ENCODE assay signal across 25 cellular contexts in the genomic region with DNA sequence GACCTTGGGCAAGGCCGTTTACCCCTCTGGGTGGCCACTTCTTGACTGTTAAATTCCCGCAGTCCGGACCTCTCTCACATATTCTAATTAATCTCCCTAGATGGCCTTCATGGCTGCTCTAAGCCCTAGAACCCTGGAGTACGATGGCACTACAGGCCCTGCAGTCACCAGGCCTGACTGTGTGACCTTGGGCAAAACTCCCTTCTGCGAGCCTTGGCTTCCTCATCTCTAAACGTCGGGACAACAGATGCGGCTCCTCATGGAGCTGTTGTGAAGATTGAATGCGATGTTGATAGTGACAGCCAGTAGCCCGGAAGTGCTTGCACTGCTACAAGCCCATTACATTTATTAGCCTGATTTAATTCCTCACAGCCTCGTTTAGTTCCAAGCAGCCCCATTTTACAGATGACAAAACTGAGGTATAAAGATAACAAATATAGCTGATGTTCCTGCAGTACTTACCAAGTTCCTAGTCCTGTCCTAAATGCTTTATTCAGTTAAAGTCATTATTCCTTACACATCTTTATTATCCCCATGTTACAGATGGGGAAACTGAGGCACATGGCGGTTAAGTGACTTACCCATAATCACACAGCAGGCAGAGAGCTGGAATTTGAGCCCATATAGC. TPM values are rescaled to one million over a fixed set of nuclear protein-coding genes. Genes with fewer than 3 reads are reported as not detected.
"Had no signal": no experiment of that assay in that cellular context is flagged by ENCODE, and none has a peak within 500 bp of the region (broad histone marks: within the 10 kb centered on the region; RNA-seq: fewer than 3 reads in every experiment).

No MANE protein-coding gene starts in this region.

- H3K4me3 ChIP-seq: body of pancreas, gastroesophageal sphincter, right atrium auricular region, spleen, tibial nerve had no signal

- H3K4me3 Mint-ChIP-seq: activated B cell treated with CpG ODN at 0.5 μM for 24 hours; activated CD4-positive, alpha-beta T cell treated with anti-CD3 and anti-CD28 coated beads for 36 hours; activated CD8-positive, alpha-beta memory T cell treated with anti-CD3 and anti-CD28 coated beads, Interleukin-2, amount 10 ng/mL, durations not matched to agents 7 days and 5 days; activated CD8-positive, alpha-beta T cell treated with anti-CD3 and anti-CD28 coated beads, Interleukin-2, amount 10 ng/mL, durations not matched to agents 7 days and 5 days; activated naive CD8-positive, alpha-beta T cell; effector memory CD8-positive, alpha-beta T cell; memory B cell; natural killer cell; T-cell had no signal

- ATAC-seq: activated CD4-positive, alpha-beta T cell treated with anti-CD3 and anti-CD28 coated beads for 36 hours; activated CD8-positive, alpha-beta memory T cell treated with anti-CD3 and anti-CD28 coated beads, Interleukin-2, amount 10 ng/mL, durations not matched to agents 7 days and 5 days; activated CD8-positive, alpha-beta T cell treated with anti-CD3 and anti-CD28 coated beads, Interleukin-2, amount 10 ng/mL, durations not matched to agents 7 days and 5 days; body of pancreas; effector memory CD8-positive, alpha-beta T cell; gastroesophageal sphincter; natural killer cell; T-cell had no signal

- H3K36me3 Mint-ChIP-seq: activated CD8-positive, alpha-beta memory T cell treated with anti-CD3 and anti-CD28 coated beads, Interleukin-2, amount 10 ng/mL, durations not matched to agents 7 days and 5 days; activated naive CD8-positive, alpha-beta T cell; memory B cell; natural killer cell; T-cell had no signal

- H3K27ac Mint-ChIP-seq: activated B cell treated with CpG ODN at 0.5 μM for 24 hours; activated CD4-positive, alpha-beta T cell treated with anti-CD3 and anti-CD28 coated beads for 36 hours; activated CD8-positive, alpha-beta memory T cell treated with anti-CD3 and anti-CD28 coated beads, Interleukin-2, amount 10 ng/mL, durations not matched to agents 7 days and 5 days; activated CD8-positive, alpha-beta T cell treated with anti-CD3 and anti-CD28 coated beads, Interleukin-2, amount 10 ng/mL, durations not matched to agents 7 days and 5 days; activated naive CD8-positive, alpha-beta T cell; effector memory CD8-positive, alpha-beta T cell; memory B cell; natural killer cell; T-cell had no signal

- H3K9me3 ChIP-seq: body of pancreas, gastroesophageal sphincter, right atrium auricular region, spleen, tibial nerve had no signal

- H3K36me3 ChIP-seq: spleen had no signal

- H3K27me3 ChIP-seq: body of pancreas, gastroesophageal sphincter, right atrium auricular region, tibial nerve had no signal

- H3K4me1 Mint-ChIP-seq: activated CD4-positive, alpha-beta T cell treated with anti-CD3 and anti-CD28 coated beads for 36 hours; memory B cell; natural killer cell had no signal

- H3K79me2 ChIP-seq: parathyroid adenoma had no signal

- DNase-seq: activated B cell treated with CpG ODN at 0.5 μM for 24 hours; activated CD4-positive, alpha-beta T cell treated with anti-CD3 and anti-CD28 coated beads for 36 hours; activated CD8-positive, alpha-beta memory T cell treated with anti-CD3 and anti-CD28 coated beads, Interleukin-2, amount 10 ng/mL, durations not matched to agents 7 days and 5 days; activated CD8-positive, alpha-beta T cell treated with anti-CD3 and anti-CD28 coated beads, Interleukin-2, amount 10 ng/mL, durations not matched to agents 7 days and 5 days; activated naive CD4-positive, alpha-beta T cell; activated T-cell treated with anti-CD3 and anti-CD28 coated beads, Interleukin-2, amount 50 U/mL, for 48 hours; aorta; body of pancreas; caudate nucleus; cortex of kidney; effector memory CD8-positive, alpha-beta T cell; hippocampal formation; natural killer cell; occipital lobe; spleen; stimulated activated naive CD4-positive, alpha-beta T cell treated with Interleukin-2 at 50 U/mL for 16 hours; T-cell had no signal

- H2AFZ ChIP-seq: parathyroid adenoma had no signal

- H3K9ac ChIP-seq: parathyroid adenoma had no signal

- H3K27ac ChIP-seq: body of pancreas, gastroesophageal sphincter, parathyroid adenoma, right atrium auricular region, tibial nerve had no signal

- H3K9me3 Mint-ChIP-seq: activated B cell treated with CpG ODN at 0.5 μM for 24 hours; effector memory CD8-positive, alpha-beta T cell; memory B cell; natural killer cell; T-cell had no signal

RNA-seq across cellular contexts. Expression of a gene that starts 10.3 kb away (rescaled TPM):
- total RNA-seq: activated CD4-positive, alpha-beta T cell treated with anti-CD3 and anti-CD28 coated beads for 36 hours; activated CD8-positive, alpha-beta memory T cell treated with anti-CD3 and anti-CD28 coated beads, Interleukin-2, amount 10 ng/mL, durations not matched to agents 7 days and 5 days; endothelial cell of umbilical vein; natural killer cell; pulmonary artery endothelial cell had no signal
